Comparison of ENCODE assay signal across 1 cellular context in genomic region chr19:5349041-5349440, GRCh38.
TF ChIP-seq lines count a peak whose summit lies in the region.

No MANE protein-coding gene starts in this region.

TF ChIP-seq in K562, 482 proteins besides CTCF, POLR2A, EP300 and RAD21 (continued from another document):
- TF ChIP-seq IFI16 (CRISPR knock-in tag; IDR thresholded peaks at IDR 0.05) (no peak), ZBTB17 (CRISPR knock-in tag; IDR thresholded peaks at IDR 0.05) (no peak), KHSRP (IDR thresholded peaks at IDR 0.05) (no peak), VEZF1 (CRISPR knock-in tag; IDR thresholded peaks at IDR 0.05) (no peak), CHCHD3 (CRISPR knock-in tag; IDR thresholded peaks at IDR 0.05) (no peak), HOXB6 (CRISPR knock-in tag; IDR thresholded peaks at IDR 0.05; ENCODE audit: borderline replicate concordance) (no peak)
